ENCODE assay signal across 9 cellular contexts in the genomic region with DNA sequence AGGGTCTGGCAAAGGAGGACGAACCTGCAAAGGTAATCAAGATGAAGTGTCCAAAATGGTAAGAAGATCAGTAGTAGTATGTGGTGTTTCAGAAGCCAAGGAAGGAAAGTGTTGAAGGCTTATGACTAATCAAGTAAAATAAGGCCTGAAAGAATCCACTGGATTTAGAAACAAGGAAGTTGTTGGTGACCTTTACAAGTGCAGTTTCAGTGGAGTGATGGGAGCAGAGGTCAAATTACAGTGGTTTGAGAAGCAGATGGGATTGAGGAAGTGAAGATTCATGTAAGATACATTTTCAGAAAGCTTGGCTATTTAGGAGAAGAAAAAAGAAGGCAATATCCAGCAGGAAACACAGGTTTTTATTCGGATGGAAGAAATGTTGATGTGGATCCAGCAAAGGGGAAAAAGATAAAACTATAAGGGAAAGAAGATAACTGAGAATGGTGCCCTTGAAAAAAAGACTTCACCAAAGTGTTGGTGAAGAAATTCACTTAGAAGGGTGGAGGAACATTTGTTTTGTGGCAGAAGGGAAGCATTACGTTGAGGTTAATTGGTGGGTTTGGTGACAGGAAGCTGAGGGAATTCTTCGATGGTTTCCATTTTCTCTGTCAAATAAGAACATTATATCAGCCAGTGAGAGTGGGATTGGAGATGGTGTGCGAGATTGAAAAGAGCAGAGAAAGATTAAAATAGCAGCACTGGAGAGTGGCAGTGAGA. TPM values are rescaled to one million over a fixed set of nuclear protein-coding genes. Genes with fewer than 3 reads are reported as not detected.
DNase-seq lines count a peak whose midpoint lies in the region; ATAC-seq, FAIRE-seq and TF ChIP-seq lines count a peak whose summit lies in the region.
"Had no signal": no experiment of that assay in that cellular context is flagged by ENCODE, and none has a peak within 500 bp of the region (broad histone marks: within the 10 kb centered on the region; RNA-seq: fewer than 3 reads in every experiment).

No MANE protein-coding gene starts in this region.

- TF ChIP-seq CTCF in OCI-LY1 (IDR thresholded peaks at IDR 0.05; ENCODE audit: low read length) (no peak), esophagus squamous epithelium (IDR thresholded peaks at IDR 0.05) (no peak)

- H3K4me3 ChIP-seq in OCI-LY1 (ENCODE audit: low read depth, low read length, poor library complexity, severe bottlenecking) (peak overlapping the region; percentile 14), esophagus squamous epithelium (no peak overlapping the region)

- H3F3A ChIP-seq in OCI-LY1 (ENCODE audit: insufficient read depth, low read length) = no peaks in the 10 kb centered on the region

- no peaks in the 10 kb centered on the region for H3K9me3 Mint-ChIP-seq in stimulated activated naive B cell treated with anti-CD40 and anti-IgM and Interleukin-4, amounts not matched to agents 10 μg/mL and 1 μg/mL and 100 μg/mL, for 72 hours
- H3K9me3 Mint-ChIP-seq: neural crest cell; stimulated activated naive CD8-positive, alpha-beta T cell treated with anti-CD3 and anti-CD28 coated beads, Interleukin-15, Interleukin-2, amounts not matched to agents 100 ng/mL and 50 ng/mL, for 24 hours had no signal

- intact Hi-C loops in esophagus squamous epithelium (cut with DNase I) = no loop called here

- no peak overlapping the region for H3K9ac ChIP-seq in OCI-LY1 (ENCODE audit: low read length)

- DNase-seq in GM18507 (ENCODE audit: extremely low spot score, insufficient read length, low read depth) (no peak), esophagus squamous epithelium (lab: John Stamatoyannopoulos, UW) (no peak), mesenteric fat pad (ENCODE audit: low spot score) (no peak)
- peak; percentile 37 for DNase-seq in stimulated activated naive B cell treated with anti-CD40 and anti-IgM and Interleukin-4, amounts not matched to agents 10 μg/mL and 1 μg/mL and 100 μg/mL, for 72 hours
- no peak for DNase-seq in stimulated activated naive CD8-positive, alpha-beta T cell treated with anti-CD3 and anti-CD28 coated beads, Interleukin-15, Interleukin-2, amounts not matched to agents 100 U/mL and 50 U/mL, for 24 hours

- H3K4me1 Mint-ChIP-seq in stimulated activated naive B cell treated with anti-CD40 and anti-IgM and Interleukin-4, amounts not matched to agents 10 μg/mL and 1 μg/mL and 100 μg/mL, for 72 hours = peaks cover 16 to 29% of the 10 kb centered on the region in 2 donors

- no peak for TF ChIP-seq POLR2A in esophagus squamous epithelium (IDR thresholded peaks at IDR 0.05)

- H3K36me3 Mint-ChIP-seq in stimulated activated naive B cell treated with anti-CD40 and anti-IgM and Interleukin-4, amounts not matched to agents 10 μg/mL and 1 μg/mL and 100 μg/mL, for 72 hours = peaks cover 4 to 5% of the 10 kb centered on the region in 2 donors

- peak; percentile 66 for FAIRE-seq in GM18507 (lab: Jason Lieb, UNC)

- no peaks in the 10 kb centered on the region for H4K20me1 ChIP-seq in OCI-LY1 (ENCODE audit: insufficient read depth, low read length)

- no peak overlapping the region for H2AFZ ChIP-seq in OCI-LY1 (ENCODE audit: low read length)

- H3K79me2 ChIP-seq in OCI-LY1 (ENCODE audit: insufficient read depth, low read length) = no peaks in the 10 kb centered on the region

- WGBS in esophagus squamous epithelium, 2 donors = 68 to 79% methylated on average over 5 of the region's 5 CpGs

- no peak overlapping the region for H3K4me3 Mint-ChIP-seq in stimulated activated naive B cell treated with anti-CD40 and anti-IgM and Interleukin-4, amounts not matched to agents 10 μg/mL and 1 μg/mL and 100 μg/mL, for 72 hours
- H3K4me3 Mint-ChIP-seq: neural crest cell; stimulated activated naive CD8-positive, alpha-beta T cell treated with anti-CD3 and anti-CD28 coated beads, Interleukin-15, Interleukin-2, amounts not matched to agents 100 ng/mL and 50 ng/mL, for 24 hours had no signal

- H3K9me3 ChIP-seq in OCI-LY1 (ENCODE audit: low read length) = no peaks in the 10 kb centered on the region
- H3K9me3 ChIP-seq in esophagus squamous epithelium = no peaks in the 10 kb centered on the region

- H3K4me2 ChIP-seq in OCI-LY1 (ENCODE audit: low read length) = peak overlapping the region; percentile 51; the same call in 1 of the 2 replicates

- peak; percentile 8 to 10 for ATAC-seq in stimulated activated naive B cell treated with anti-CD40 and anti-IgM and Interleukin-4, amounts not matched to agents 10 μg/mL and 1 μg/mL and 100 μg/mL, for 72 hours (replicated peaks)
- ATAC-seq in GM18520 (IDR thresholded peaks at IDR 0.05; ENCODE audit: unreplicated experiment) = no peak
- ATAC-seq in stimulated activated naive CD8-positive, alpha-beta T cell treated with anti-CD3 and anti-CD28 coated beads, Interleukin-15, Interleukin-2, amounts not matched to agents 100 U/mL and 50 U/mL, for 24 hours = no peak

- H3K27me3 Mint-ChIP-seq in stimulated activated naive B cell treated with anti-CD40 and anti-IgM and Interleukin-4, amounts not matched to agents 10 μg/mL and 1 μg/mL and 100 μg/mL, for 72 hours = no peaks in the 10 kb centered on the region
- H3K27me3 Mint-ChIP-seq: stimulated activated naive CD8-positive, alpha-beta T cell treated with anti-CD3 and anti-CD28 coated beads, Interleukin-15, Interleukin-2, amounts not matched to agents 100 ng/mL and 50 ng/mL, for 24 hours had no signal

- H3K36me3 ChIP-seq in OCI-LY1 (ENCODE audit: insufficient read depth, low read length) = no peaks in the 10 kb centered on the region
- no peaks in the 10 kb centered on the region for H3K36me3 ChIP-seq in esophagus squamous epithelium

- peak overlapping the region; percentile 2 for H3K27ac ChIP-seq in OCI-LY1 (ENCODE audit: low read depth, low read length, poor library complexity, severe bottlenecking)
- H3K27ac ChIP-seq in esophagus squamous epithelium = peak overlapping the region in 3 of 4 donors; percentile 56 to 98 (median 98)

- H3K9me2 ChIP-seq in OCI-LY1 (ENCODE audit: low read depth, low read length) = no peaks in the 10 kb centered on the region

- H3K27me3 ChIP-seq in OCI-LY1 (ENCODE audit: insufficient read depth, low read length) (no peaks in the 10 kb centered on the region), esophagus squamous epithelium (peaks cover 0 to 3% (median 0%) of the 10 kb centered on the region in 4 donors)

- peaks cover 33% of the 10 kb centered on the region for H3K4me1 ChIP-seq in OCI-LY1 (ENCODE audit: insufficient read depth, low read length, severe bottlenecking)
- H3K4me1 ChIP-seq in esophagus squamous epithelium = peaks cover 14 to 55% (median 25%) of the 10 kb centered on the region in 3 donors

- H3K27ac Mint-ChIP-seq in stimulated activated naive B cell treated with anti-CD40 and anti-IgM and Interleukin-4, amounts not matched to agents 10 μg/mL and 1 μg/mL and 100 μg/mL, for 72 hours = no peak overlapping the region
- H3K27ac Mint-ChIP-seq: stimulated activated naive CD8-positive, alpha-beta T cell treated with anti-CD3 and anti-CD28 coated beads, Interleukin-15, Interleukin-2, amounts not matched to agents 100 ng/mL and 50 ng/mL, for 24 hours had no signal

RNA-seq across cellular contexts. Expression of a gene that starts 2.1 kb away (rescaled TPM):
- 1 to 10 TPM in 1 of 4 donors, not detected in 3; 1.3 TPM for total RNA-seq in esophagus squamous epithelium
- 1.9 TPM for total RNA-seq in mesenteric fat pad

RNA-seq across cellular contexts. Expression of a gene that starts 2.4 kb away (rescaled TPM):
- total RNA-seq in esophagus squamous epithelium (1 to 10 TPM; 3.2 to 5.8 (median 4.0) TPM), mesenteric fat pad (16.8 TPM)

RNA-seq across cellular contexts. Expression of a gene that starts 54.3 kb away (rescaled TPM):
- total RNA-seq in esophagus squamous epithelium (not detected), mesenteric fat pad (not detected)
- total RNA-seq: neural crest cell had no signal

Comparison
In these comparisons a context has a peak if more than half of its experiments do, and no peak if none do; other contexts are left out.
1. ATAC-seq: peak in stimulated activated naive B cell treated with anti-CD40 and anti-IgM and Interleukin-4, amounts not matched to agents 10 μg/mL and 1 μg/mL and 100 μg/mL, for 72 hours (2 of 2); none in GM18520 (single experiment) and stimulated activated naive CD8-positive, alpha-beta T cell treated with anti-CD3 and anti-CD28 coated beads, Interleukin-15, Interleukin-2, amounts not matched to agents 100 U/mL and 50 U/mL, for 24 hours (single experiment).